Comparison of ENCODE assay signal across 8 cellular contexts in genomic region chr7:20786779-20787651, GRCh38. TPM values are rescaled to one million over a fixed set of nuclear protein-coding genes. Genes with fewer than 3 reads are reported as not detected.
DNase-seq lines count a peak whose midpoint lies in the region; ATAC-seq lines count a peak whose summit lies in the region.

SP8 (minus strand) TSS chr7:20786886; CDS start chr7:20786798, 88 bp downstream.

- ATAC-seq in activated CD8-positive, alpha-beta T cell treated with anti-CD3 and anti-CD28 coated beads, Interleukin-2, amount 10 ng/mL, durations not matched to agents 7 days and 5 days, result peak; percentile 36
- ATAC-seq in left ventricle myocardium superior (no peak), GM21360 (IDR thresholded peaks at IDR 0.05; ENCODE audit: unreplicated experiment) (no peak)

- peaks cover 20% of the 10 kb centered on the region for H3K36me3 Mint-ChIP-seq in activated CD8-positive, alpha-beta T cell treated with anti-CD3 and anti-CD28 coated beads, Interleukin-2, amount 10 ng/mL, durations not matched to agents 7 days and 5 days (ENCODE audit: low read depth)

- intact Hi-C loops in left ventricle myocardium superior (cut with micrococcal nuclease), result no loop called here

- H3K4me3 Mint-ChIP-seq in activated CD8-positive, alpha-beta T cell treated with anti-CD3 and anti-CD28 coated beads, Interleukin-2, amount 10 ng/mL, durations not matched to agents 7 days and 5 days, result peak within 1 kb of the TSS; percentile 60

- POLR2A ChIA-PET in activated CD8-positive, alpha-beta T cell treated with anti-CD3 and anti-CD28 coated beads, Interleukin-2, amount 10 ng/mL, durations not matched to agents 7 days and 5 days (lab: Charles Lee), result interaction anchor here (1.3 kb wide), 1 partner anchor 9 kb away, joined by 5 read pairs; no protein-coding TSS in a partner anchor

- peaks cover 3% of the 10 kb centered on the region for H3K9me3 Mint-ChIP-seq in activated CD8-positive, alpha-beta T cell treated with anti-CD3 and anti-CD28 coated beads, Interleukin-2, amount 10 ng/mL, durations not matched to agents 7 days and 5 days (ENCODE audit: insufficient read depth)

- CTCF ChIA-PET in activated CD8-positive, alpha-beta T cell treated with anti-CD3 and anti-CD28 coated beads, Interleukin-2, amount 10 ng/mL, durations not matched to agents 7 days and 5 days (lab: Charles Lee), result no interaction called here

- H3K27me3 Mint-ChIP-seq in activated CD8-positive, alpha-beta T cell treated with anti-CD3 and anti-CD28 coated beads, Interleukin-2, amount 10 ng/mL, durations not matched to agents 7 days and 5 days (ENCODE audit: low read depth), result peaks cover 73% of the 10 kb centered on the region

- peaks cover 22% of the 10 kb centered on the region for H3K4me1 Mint-ChIP-seq in activated CD8-positive, alpha-beta T cell treated with anti-CD3 and anti-CD28 coated beads, Interleukin-2, amount 10 ng/mL, durations not matched to agents 7 days and 5 days (ENCODE audit: low read depth)

- peak within 1 kb of the TSS; percentile 60 for H3K27ac Mint-ChIP-seq in activated CD8-positive, alpha-beta T cell treated with anti-CD3 and anti-CD28 coated beads, Interleukin-2, amount 10 ng/mL, durations not matched to agents 7 days and 5 days

- DNase-seq in NCI-H82 (lab: John Stamatoyannopoulos, UW) (peak; percentile 70), NCI-H82 treated with DMSO at 0.1 percent for 48 hours (lab: John Stamatoyannopoulos, UW; ENCODE audit: unreplicated experiment) (no peak), NCI-H146 treated with DMSO at 0.1 percent for 48 hours (lab: John Stamatoyannopoulos, UW; ENCODE audit: unreplicated experiment) (peak; percentile 53), left ventricle myocardium superior (peak; percentile 33), AML-193 (lab: John Stamatoyannopoulos, UW) (no peak)
- DNase-seq in activated CD8-positive, alpha-beta T cell treated with anti-CD3 and anti-CD28 coated beads, Interleukin-2, amount 10 ng/mL, durations not matched to agents 7 days and 5 days, result no peak
- peak; percentile 39 for DNase-seq in stimulated activated CD8-positive, alpha-beta memory T cell treated with anti-CD3 and anti-CD28 coated beads, Interleukin-4, amount 100 ng/mL, for 48 hours

RNA-seq across cellular contexts. Expression of gene SP8, which starts in this region (rescaled TPM):
- total RNA-seq in activated CD8-positive, alpha-beta T cell treated with anti-CD3 and anti-CD28 coated beads, Interleukin-2, amount 10 ng/mL, durations not matched to agents 7 days and 5 days, result not detected
- not detected for total RNA-seq in left ventricle myocardium superior

Comparison
In these comparisons a context has a peak if more than half of its experiments do, and no peak if none do; other contexts are left out.
1. DNase-seq: peak in NCI-H82 (single experiment), NCI-H146 treated with DMSO at 0.1 percent for 48 hours (single experiment) and stimulated activated CD8-positive, alpha-beta memory T cell treated with anti-CD3 and anti-CD28 coated beads, Interleukin-4, amount 100 ng/mL, for 48 hours (single experiment); none in NCI-H82 treated with DMSO at 0.1 percent for 48 hours (single experiment), activated CD8-positive, alpha-beta T cell treated with anti-CD3 and anti-CD28 coated beads, Interleukin-2, amount 10 ng/mL, durations not matched to agents 7 days and 5 days (single experiment) and AML-193 (0 of 2).
2. Peak in ATAC-seq in activated CD8-positive, alpha-beta T cell treated with anti-CD3 and anti-CD28 coated beads, Interleukin-2, amount 10 ng/mL, durations not matched to agents 7 days and 5 days; RNA of the gene not detected or under 1 TPM.
3. Peak in DNase-seq in left ventricle myocardium superior; RNA of the gene not detected or under 1 TPM.